Comparison of ENCODE assay signal across 9 cellular contexts in genomic region chr17:29243792-29244191, GRCh38. TPM values are rescaled to one million over a fixed set of nuclear protein-coding genes. Genes with fewer than 3 reads are reported as not detected.
DNase-seq lines count a peak whose midpoint lies in the region; ATAC-seq and TF ChIP-seq lines count a peak whose summit lies in the region.
"Had no signal": no experiment of that assay in that cellular context is flagged by ENCODE, and none has a peak within 500 bp of the region (broad histone marks: within the 10 kb centered on the region; RNA-seq: fewer than 3 reads in every experiment).

No MANE protein-coding gene starts in this region.

- H3K4me3 Mint-ChIP-seq in T-helper 2 cell treated with Interferon-gamma antibody and Interleukin-4, amounts not matched to agents 5 μg/mL and 100 μg/mL, for 36 hours: no peak overlapping the region

- 39% methylated on average over 4 of the region's 4 CpGs for WGBS in right lobe of liver (ENCODE audit: insufficient coverage, low coverage, low lambda C conversion rate, missing lambda C conversion rate)

- peak in 2 of 4 donors; percentile 14 to 33 for ATAC-seq in right lobe of liver
- ATAC-seq in GM21737 (IDR thresholded peaks at IDR 0.05; ENCODE audit: unreplicated experiment): no peak
- ATAC-seq in HG02973 (IDR thresholded peaks at IDR 0.05; ENCODE audit: unreplicated experiment): no peak

- H3K4me3 ChIP-seq in astrocyte of the cerebellum (ENCODE audit: low read depth, low read length) (no peak overlapping the region), right lobe of liver (no peak overlapping the region)

- H3K4me1 ChIP-seq in right lobe of liver: no peaks in the 10 kb centered on the region

- H3K36me3 ChIP-seq in right lobe of liver: no peaks in the 10 kb centered on the region

- TF ChIP-seq POLR2A in right lobe of liver (IDR thresholded peaks at IDR 0.05): no peak

- intact Hi-C loops in right lobe of liver (cut with DNase I): no loop called here

- TF ChIP-seq CTCF in astrocyte of the cerebellum (IDR thresholded peaks at IDR 0.05; ENCODE audit: low read depth, low read length, missing control alignments): peak; percentile 59
- TF ChIP-seq CTCF in right lobe of liver (IDR thresholded peaks at IDR 0.05): peak in 3 of 4 donors; percentile 16 to 21 (median 18)

- H3K27me3 ChIP-seq in right lobe of liver: no peaks in the 10 kb centered on the region

- H3K9me3 Mint-ChIP-seq in T-helper 2 cell treated with Interferon-gamma antibody and Interleukin-4, amounts not matched to agents 5 μg/mL and 100 μg/mL, for 36 hours: no peaks in the 10 kb centered on the region

- no peak overlapping the region for H3K27ac Mint-ChIP-seq in T-helper 2 cell treated with Interferon-gamma antibody and Interleukin-4, amounts not matched to agents 5 μg/mL and 100 μg/mL, for 36 hours

- in situ Hi-C loops in KBM-7 (cut with MboI; ENCODE audit: low pct_unique_long_range_greater_than_20kb, low sequenced_read_pairs) (no loop called here), astrocyte of the cerebellum (cut with HindIII; ENCODE audit: low sequenced_read_pairs) (no loop called here)

- no peak overlapping the region for H3K27ac ChIP-seq in right lobe of liver

- no peaks in the 10 kb centered on the region for H3K9me3 ChIP-seq in right lobe of liver

- DNase-seq in GM03348 (ENCODE audit: low spot score): peak; percentile 52
- DNase-seq in KBM-7: peak; percentile 29
- no peak for DNase-seq in astrocyte of the cerebellum (ENCODE audit: low read depth)
- DNase-seq in right lobe of liver: no peak
- DNase-seq in T-helper 2 cell treated with Interferon-gamma antibody and Interleukin-4, amounts not matched to agents 5 μg/mL and 100 μg/mL, for 36 hours (ENCODE audit: low spot score): no peak
- DNase-seq in stimulated activated CD4-positive, alpha-beta T cell treated with anti-CD3 and anti-CD28 coated beads, Interleukin-2, amount 100 ng/mL, for 48 hours: no peak
- DNase-seq: NCI-H1417 treated with DMSO at 0.1 percent for 48 hours had no signal

- H3K4me1 Mint-ChIP-seq in T-helper 2 cell treated with Interferon-gamma antibody and Interleukin-4, amounts not matched to agents 5 μg/mL and 100 μg/mL, for 36 hours (ENCODE audit: low read depth): peaks cover 7% of the 10 kb centered on the region

- H3K27me3 Mint-ChIP-seq in T-helper 2 cell treated with Interferon-gamma antibody and Interleukin-4, amounts not matched to agents 5 μg/mL and 100 μg/mL, for 36 hours (ENCODE audit: low read depth): no peaks in the 10 kb centered on the region

- no peaks in the 10 kb centered on the region for H3K36me3 Mint-ChIP-seq in T-helper 2 cell treated with Interferon-gamma antibody and Interleukin-4, amounts not matched to agents 5 μg/mL and 100 μg/mL, for 36 hours (ENCODE audit: low read depth)

RNA-seq across cellular contexts. Expression of gene CRYBA1, which starts 2.9 kb away (rescaled TPM):
- not detected for total RNA-seq in right lobe of liver

RNA-seq across cellular contexts. Expression of gene NUFIP2, which starts 50.2 kb away (rescaled TPM):
- 10 to 100 TPM; 16.1 to 31.2 (median 22.5) TPM for total RNA-seq in right lobe of liver

Comparison
In these comparisons a context has a peak if more than half of its experiments do, and no peak if none do; other contexts are left out.
1. DNase-seq: peak in GM03348 (single experiment) and KBM-7 (single experiment); none in astrocyte of the cerebellum (single experiment), right lobe of liver (0 of 3), T-helper 2 cell treated with Interferon-gamma antibody and Interleukin-4, amounts not matched to agents 5 μg/mL and 100 μg/mL, for 36 hours (single experiment) and stimulated activated CD4-positive, alpha-beta T cell treated with anti-CD3 and anti-CD28 coated beads, Interleukin-2, amount 100 ng/mL, for 48 hours (0 of 2).